In genomic region chr15:50227076-50227475, GRCh38 we compare ENCODE assay signal across 18 cellular contexts. TPM values are rescaled to one million over a fixed set of nuclear protein-coding genes. Genes with fewer than 3 reads are reported as not detected.
DNase-seq lines count a peak whose midpoint lies in the region; ATAC-seq and TF ChIP-seq lines count a peak whose summit lies in the region.
"Had no signal": no experiment of that assay in that cellular context is flagged by ENCODE, and none has a peak within 500 bp of the region (broad histone marks: within the 10 kb centered on the region; RNA-seq: fewer than 3 reads in every experiment).

No MANE protein-coding gene starts in this region.

- H3K9me3 ChIP-seq in adipocyte (ENCODE audit: control insufficient read depth, low read length) (no peaks in the 10 kb centered on the region), neuronal stem cell (replicated peaks in 1 of 2; ENCODE audit: control insufficient read depth in 2 of 2, insufficient read depth in 1 of 2, low read depth in 1 of 2, low read length in 2 of 2) (no peaks in the 10 kb centered on the region), aorta (ENCODE audit: control insufficient read depth, low read length) (no peaks in the 10 kb centered on the region)
- H3K9me3 ChIP-seq: body of pancreas, transverse colon had no signal

- no peak overlapping the region for H3K18ac ChIP-seq in neuronal stem cell (ENCODE audit: low read length)

- H3K36me3 ChIP-seq in adipocyte (ENCODE audit: control insufficient read depth, insufficient read depth, low read length, severe bottlenecking) (no peaks in the 10 kb centered on the region), neuronal stem cell (replicated peaks in 1 of 2; ENCODE audit: control insufficient read depth in 2 of 2, insufficient read depth in 2 of 2, low read length in 2 of 2) (no peaks in the 10 kb centered on the region), aorta (ENCODE audit: control insufficient read depth in 1 of 2, insufficient read depth in 2 of 2, low read length in 1 of 2) (no peaks in the 10 kb centered on the region)
- H3K36me3 ChIP-seq: transverse colon had no signal

- H3K23ac ChIP-seq in neuronal stem cell (ENCODE audit: low read depth, low read length, poor library complexity) = no peak overlapping the region

- no peak overlapping the region for H4K8ac ChIP-seq in neuronal stem cell (ENCODE audit: low read depth, low read length)

- no peak overlapping the region for H3K4me2 ChIP-seq in neuronal stem cell (ENCODE audit: insufficient read depth, low read length, poor library complexity, severe bottlenecking)

- H3K4me1 ChIP-seq in adipocyte (ENCODE audit: control insufficient read depth, insufficient read depth, low read length) (no peaks in the 10 kb centered on the region), neuronal stem cell (ENCODE audit: control insufficient read depth in 2 of 2, insufficient read depth in 1 of 2, low read depth in 1 of 2, low read length in 2 of 2) (no peaks in the 10 kb centered on the region), aorta (ENCODE audit: control insufficient read depth in 1 of 2, insufficient read depth in 2 of 2, low read length in 2 of 2) (no peaks in the 10 kb centered on the region)
- H3K4me1 ChIP-seq: body of pancreas, transverse colon had no signal

- H2BK120ac ChIP-seq in neuronal stem cell (ENCODE audit: low read depth, low read length) = no peak overlapping the region

- TF ChIP-seq CTCF in fibroblast of villous mesenchyme (IDR thresholded peaks at IDR 0.05; ENCODE audit: insufficient read depth, low read depth, low read length) = no peak

- H2BK5ac ChIP-seq in neuronal stem cell (ENCODE audit: low read length) = no peak overlapping the region

- intact Hi-C loops in aorta (cut with DNase I) = no loop called here

- no CpG with 5 or more reads among the region's 5 CpGs for WGBS in neuronal stem cell (ENCODE audit: extremely low coverage in 2 of 2, insufficient read length in 2 of 2, insufficient replicate concordance in 1 of 2), 2 donors
- 36 to 40% methylated on average over 5 of the region's 5 CpGs for WGBS in aorta, 2 donors

- H3K79me1 ChIP-seq in neuronal stem cell (ENCODE audit: low read depth, low read length) = no peaks in the 10 kb centered on the region

- H3K9ac ChIP-seq in adipocyte (ENCODE audit: low read length) = no peak overlapping the region
- H3K9ac ChIP-seq in neuronal stem cell (ENCODE audit: low read depth, low read length, poor library complexity) = no peak overlapping the region

- DNase-seq in GM03348 (ENCODE audit: low spot score) (peak; percentile 75), adipocyte (ENCODE audit: low read depth) (peak; percentile 70), fibroblast of villous mesenchyme (ENCODE audit: low read depth) (peak; percentile 24), stromal cell of bone marrow (ENCODE audit: low read depth) (peak; percentile 38), neuronal stem cell (ENCODE audit: low spot score) (no peak), aorta (no peak)
- DNase-seq: activated CD4-positive, alpha-beta T cell treated with anti-CD3 and anti-CD28 coated beads for 1 hour; body of pancreas; CD8-positive, alpha-beta T cell; Karpas-422; left ventricle myocardium superior; NCI-H446; SIG-M5; stimulated activated CD4-positive, alpha-beta T cell treated with anti-CD3 and anti-CD28 coated beads, Interleukin-12 subunit alpha, Interleukin-12 subunit beta, amount 100 ng/mL, for 4 hours; stimulated activated naive B cell treated with anti-CD40 and anti-IgM and Interleukin-4, amounts not matched to agents 10 μg/mL and 1 μg/mL and 100 μg/mL, for 72 hours; transverse colon had no signal

- ATAC-seq in aorta (ENCODE audit: low FRiP score) = no peak
- no peak for ATAC-seq in GM21447 (IDR thresholded peaks at IDR 0.05; ENCODE audit: unreplicated experiment)
- ATAC-seq: body of pancreas; CD8-positive, alpha-beta T cell; left ventricle myocardium superior; stimulated activated naive B cell treated with anti-CD40 and anti-IgM and Interleukin-4, amounts not matched to agents 10 μg/mL and 1 μg/mL and 100 μg/mL, for 72 hours had no signal

- no peak overlapping the region for H3K4me3 ChIP-seq in adipocyte (ENCODE audit: low read length)
- H3K4me3 ChIP-seq in fibroblast of villous mesenchyme (ENCODE audit: low read depth, low read length) = no peak overlapping the region
- no peak overlapping the region for H3K4me3 ChIP-seq in neuronal stem cell (ENCODE audit: low read length in 2 of 2)
- no peak overlapping the region for H3K4me3 ChIP-seq in aorta (ENCODE audit: low read length in 2 of 2)
- H3K4me3 ChIP-seq: body of pancreas, transverse colon had no signal

- H3K27ac ChIP-seq in neuronal stem cell (replicated peaks; ENCODE audit: low read length) (no peak overlapping the region), aorta (ENCODE audit: low read depth in 1 of 2, low read length in 2 of 2) (no peak overlapping the region)
- H3K27ac ChIP-seq: body of pancreas, epithelial cell of prostate, transverse colon had no signal

- H3K27me3 ChIP-seq in adipocyte (replicated peaks; ENCODE audit: control insufficient read depth, insufficient read depth, low read length) (peaks cover 5% of the 10 kb centered on the region), neuronal stem cell (ENCODE audit: control insufficient read depth in 3 of 3, insufficient read depth in 3 of 3, low read depth in 1 of 3, low read length in 3 of 3) (no peaks in the 10 kb centered on the region), aorta (ENCODE audit: control insufficient read depth in 1 of 2, insufficient read depth in 2 of 2, low read length in 1 of 2) (no peaks in the 10 kb centered on the region)
- H3K27me3 ChIP-seq: body of pancreas, transverse colon had no signal

- no peak overlapping the region for H2BK12ac ChIP-seq in neuronal stem cell (ENCODE audit: low read length)

- H3K14ac ChIP-seq in neuronal stem cell (ENCODE audit: low read length) = no peak overlapping the region

- H2AFZ ChIP-seq in neuronal stem cell (ENCODE audit: low read length) = no peak overlapping the region

- H3K4ac ChIP-seq in neuronal stem cell (ENCODE audit: low read length) = no peak overlapping the region

- H2AK5ac ChIP-seq in neuronal stem cell (ENCODE audit: low read depth, low read length) = no peak overlapping the region

- no peak overlapping the region for H2BK15ac ChIP-seq in neuronal stem cell (ENCODE audit: low read length)

- no peak overlapping the region for H4K91ac ChIP-seq in neuronal stem cell (ENCODE audit: low read depth, low read length, poor library complexity)

RNA-seq across cellular contexts. Expression of gene HDC, which starts 38.5 kb away (rescaled TPM):
- total RNA-seq in fibroblast of villous mesenchyme (not detected in 2 replicates), aorta (10 to 100 TPM in 1 of 2 donors, 1 to 10 TPM in 1; 6.8 to 34.7 TPM)
- 0.22 TPM for polyA plus RNA-seq in neuronal stem cell (2013, experiment 1 of 2)
- 0.26 TPM for polyA plus RNA-seq in neuronal stem cell (2013, experiment 2 of 2)
- under 1 TPM in 1 of 2 donors, not detected in 1; 0.38 TPM for polyA plus RNA-seq in aorta
- total RNA-seq: body of pancreas; CD8-positive, alpha-beta T cell had no signal

RNA-seq across cellular contexts. Expression of gene SLC27A2, which starts 45.1 kb away (rescaled TPM):
- total RNA-seq in fibroblast of villous mesenchyme = under 0.01 TPM in 2 replicates
- 2.2 TPM for polyA plus RNA-seq in neuronal stem cell (2013, experiment 1 of 2)
- polyA plus RNA-seq in neuronal stem cell (2013, experiment 2 of 2) = 2.0 TPM
- under 1 TPM in 1 of 2 donors, not detected in 1; 0.39 TPM for total RNA-seq in aorta
- polyA plus RNA-seq in aorta = 1 to 10 TPM in 1 of 2 donors, not detected in 1; 2.1 TPM
- total RNA-seq: left ventricle myocardium superior had no signal

Comparison
In these comparisons a context has a peak if more than half of its experiments do, and no peak if none do; other contexts are left out.
1. DNase-seq: peak in GM03348 (single experiment), adipocyte (single experiment), fibroblast of villous mesenchyme (single experiment) and stromal cell of bone marrow (single experiment); none in neuronal stem cell (single experiment) and aorta (0 of 2).